22 cellular contexts compared by ENCODE assay signal in genomic region chr12:30537228-30537627, GRCh38.
A peak's percentile ranks its signal among the peaks of the same experiment; 100 is the strongest.
DNase-seq lines count a peak whose midpoint lies in the region; FAIRE-seq and TF ChIP-seq lines count a peak whose summit lies in the region.
"Had no signal": no experiment of that assay in that cellular context is flagged by ENCODE, and none has a peak within 500 bp of the region (broad histone marks: within the 10 kb centered on the region; RNA-seq: fewer than 3 reads in every experiment).

No MANE protein-coding gene starts in this region.

- 69 to 90% (median 82%) methylated on average over 2 of the region's 2 CpGs for WGBS in small intestine, 3 donors

- H3K27me3 ChIP-seq in small intestine (ENCODE audit: control insufficient read depth in 2 of 2, insufficient read depth in 2 of 2, low read length in 2 of 2) = no peaks in the 10 kb centered on the region
- H3K27me3 ChIP-seq: BE2C had no signal

- FAIRE-seq in G401.6 (lab: Jason Lieb, UNC) (peak; percentile 50), small intestine (lab: Jason Lieb, UNC) (peak; percentile 92)
- FAIRE-seq: GM12891, H54 had no signal

- no peak overlapping the region for H3K27ac ChIP-seq in small intestine (ENCODE audit: low read depth in 1 of 2, low read length in 1 of 2)
- H3K27ac ChIP-seq: GM23248, HL-60 had no signal

- DNase-seq in RKO (ENCODE audit: low spot score) (peak; percentile 18), epithelial cell of esophagus (ENCODE audit: low read depth) (peak; percentile 72), small intestine (no peak), H4 (ENCODE audit: low spot score) (no peak), NCI-H2227 treated with DMSO at 0.1 percent for 48 hours (lab: John Stamatoyannopoulos, UW) (no peak), HuH-7.5 (ENCODE audit: low spot score) (no peak)
- DNase-seq: ACHN; BE2C; C1 segment of cervical spinal cord; CD4-positive, CD25-positive, alpha-beta regulatory T cell; CD8-positive, alpha-beta memory T cell; COR-L47; DMS 273 treated with DMSO at 0.1 percent for 48 hours; DMS79; GM23248; HCEC 1CT; IMR-90; KBM-7 had no signal

- no peaks in the 10 kb centered on the region for H3K4me1 ChIP-seq in small intestine (ENCODE audit: control insufficient read depth in 2 of 2, insufficient read depth in 1 of 2, low read depth in 1 of 2, low read length in 1 of 2)
- H3K4me1 ChIP-seq: BE2C had no signal

- H3K4me3 ChIP-seq in epithelial cell of esophagus (ENCODE audit: low read length) (no peak overlapping the region), small intestine (ENCODE audit: low read depth in 1 of 2, low read length in 2 of 2) (no peak overlapping the region)
- H3K4me3 ChIP-seq: GM23248 had no signal

- no peak for TF ChIP-seq CTCF in epithelial cell of esophagus (IDR thresholded peaks at IDR 0.05; ENCODE audit: insufficient read depth, low read depth, low read length, missing control alignments)

- no peaks in the 10 kb centered on the region for H3K9me3 ChIP-seq in small intestine (ENCODE audit: control insufficient read depth, low read depth)
- H3K9me3 ChIP-seq: BE2C had no signal

- H3K36me3 ChIP-seq in small intestine (ENCODE audit: control insufficient read depth in 2 of 2, insufficient read depth in 2 of 2, low read length in 2 of 2) = no peaks in the 10 kb centered on the region
- H3K36me3 ChIP-seq: BE2C had no signal

Comparison
In these comparisons a context has a peak if more than half of its experiments do, and no peak if none do; other contexts are left out.
1. DNase-seq: peak in RKO (single experiment) and epithelial cell of esophagus (single experiment); none in small intestine (single experiment), H4 (single experiment), NCI-H2227 treated with DMSO at 0.1 percent for 48 hours (single experiment) and HuH-7.5 (single experiment).